In genomic region chr12:68209048-68209728, GRCh38 we compare ENCODE assay signal across 11 cellular contexts. TPM values are rescaled to one million over a fixed set of nuclear protein-coding genes. Genes with fewer than 3 reads are reported as not detected.
"Had no signal": no experiment of that assay in that cellular context is flagged by ENCODE, and none has a peak within 500 bp of the region (broad histone marks: within the 10 kb centered on the region; RNA-seq: fewer than 3 reads in every experiment).

No MANE protein-coding gene starts in this region.

RNA-seq across cellular contexts. Expression of gene IL26, which starts 16.4 kb away (rescaled TPM):
- total RNA-seq: activated CD8-positive, alpha-beta T cell treated with anti-CD3 and anti-CD28 coated beads for 36 hours; dermis blood vessel endothelial cell; fibroblast of lung; liver; mesenteric fat pad; neural crest cell; ovary; temporal lobe; upper lobe of left lung had no signal

RNA-seq across cellular contexts. Expression of gene IL22, which starts 44.2 kb away (rescaled TPM):
- total RNA-seq: activated CD8-positive, alpha-beta T cell treated with anti-CD3 and anti-CD28 coated beads for 36 hours; chondrocyte; dermis blood vessel endothelial cell; fibroblast of lung; liver; mesenteric fat pad; neural crest cell; ovary; sigmoid colon; temporal lobe; upper lobe of left lung had no signal

RNA-seq across cellular contexts. Expression of gene IFNG, which starts 49.6 kb away (rescaled TPM):
- total RNA-seq: chondrocyte, dermis blood vessel endothelial cell, fibroblast of lung, mesenteric fat pad, neural crest cell, sigmoid colon, temporal lobe had no signal
